ENCODE assay signal across 8 cellular contexts in genomic region chr16:57984443-57985203, GRCh38. TPM values are rescaled to one million over a fixed set of nuclear protein-coding genes. Genes with fewer than 3 reads are reported as not detected.
A peak's percentile ranks its signal among the peaks of the same experiment; 100 is the strongest.
DNase-seq lines count a peak whose midpoint lies in the region; ATAC-seq lines count a peak whose summit lies in the region.

No MANE protein-coding gene starts in this region.

- no peaks in the 10 kb centered on the region for H3K36me3 ChIP-seq in muscle layer of duodenum (ENCODE audit: control insufficient read depth in 1 of 2, insufficient read depth in 2 of 2, low read length in 2 of 2)

- H3K27me3 ChIP-seq in muscle layer of duodenum (ENCODE audit: low read depth, low read length): no peaks in the 10 kb centered on the region

- DNase-seq in AG08396 (ENCODE audit: low spot score) (peak; percentile 79), NAMALWA (ENCODE audit: low spot score) (peak; percentile 89), activated T-cell treated with anti-CD3 and anti-CD28 coated beads for 24 hours (ENCODE audit: low read depth) (peak; percentile 86)
- DNase-seq in stimulated activated CD8-positive, alpha-beta memory T cell treated with anti-CD3 and anti-CD28 coated beads, Interleukin-4, amount 100 ng/mL, for 48 hours: peak; percentile 94

- H3K27ac ChIP-seq in muscle layer of duodenum (ENCODE audit: low read length): no peak overlapping the region

- no peaks in the 10 kb centered on the region for H3K9me3 ChIP-seq in muscle layer of duodenum (ENCODE audit: control insufficient read depth in 1 of 2, low read length in 2 of 2)

- H3K4me3 ChIP-seq in muscle layer of duodenum (ENCODE audit: low read depth in 1 of 2, low read length in 2 of 2): peak overlapping the region; percentile 42 to 60

- ATAC-seq in GM21367 (IDR thresholded peaks at IDR 0.05; ENCODE audit: unreplicated experiment) (peak; percentile 67), esophagus mucosa (peak; percentile 91), GM18520 (IDR thresholded peaks at IDR 0.05; ENCODE audit: unreplicated experiment) (no peak)

- peaks cover 0 to 10% of the 10 kb centered on the region in 2 donors for H3K4me1 ChIP-seq in muscle layer of duodenum (ENCODE audit: control insufficient read depth in 1 of 2, insufficient read depth in 2 of 2, low read length in 2 of 2)

RNA-seq across cellular contexts. Expression of gene CNGB1, which starts 13.7 kb away (rescaled TPM):
- 0.32 TPM for total RNA-seq in esophagus mucosa

RNA-seq across cellular contexts. Expression of gene ZNF319, which starts 15.8 kb away (rescaled TPM):
- total RNA-seq in esophagus mucosa: 5.1 TPM

RNA-seq across cellular contexts. Expression of gene USB1, which starts 16.6 kb away (rescaled TPM):
- 26.3 TPM for total RNA-seq in esophagus mucosa

RNA-seq across cellular contexts. Expression of gene MMP15, which starts 40.9 kb away (rescaled TPM):
- 4.6 TPM for total RNA-seq in esophagus mucosa
